ENCODE assay signal across 8 cellular contexts in genomic region chrX:30504309-30504708, GRCh38.
DNase-seq lines count a peak whose midpoint lies in the region; ATAC-seq, FAIRE-seq and TF ChIP-seq lines count a peak whose summit lies in the region.

No MANE protein-coding gene starts in this region.

- peaks cover 47% of the 10 kb centered on the region for H3K27me3 Mint-ChIP-seq in MCF 10A (ENCODE audit: insufficient read depth, unreplicated experiment)

- no TSS peak for BruUV-seq in MCF 10A (replicated peaks; lab: Mats Ljungman, UMichigan)

- no peaks in the 10 kb centered on the region for H3K36me3 ChIP-seq in breast epithelium

- H3K27me3 ChIP-seq in breast epithelium: peaks cover 0 to 32% of the 10 kb centered on the region in 2 donors

- no peak overlapping the region for H3K27ac Mint-ChIP-seq in MCF 10A (ENCODE audit: low read depth, unreplicated experiment)

- H3K9me3 Mint-ChIP-seq in MCF 10A (ENCODE audit: unreplicated experiment): no peaks in the 10 kb centered on the region

- POLR2A ChIA-PET in MCF 10A (lab: Yijun Ruan, JAX): interaction anchor here (0.6 to 1.3 kb wide), 2 partner anchors 148 to 226 kb away, joined by 3 read pairs; no protein-coding TSS in a partner anchor

- CTCF ChIA-PET in MCF 10A (lab: Yijun Ruan, JAX): interaction anchor here (0.6 to 5.6 kb wide), 11 partner anchors 9 to 281 kb away, joined by 3 to 61 read pairs (median 3); no protein-coding TSS in a partner anchor

- no peaks in the 10 kb centered on the region for H3K4me1 ChIP-seq in breast epithelium

- H3K9me3 ChIP-seq in breast epithelium: no peaks in the 10 kb centered on the region

- no peaks in the 10 kb centered on the region for H3K36me3 Mint-ChIP-seq in MCF 10A (ENCODE audit: insufficient read depth, unreplicated experiment)

- H3K4me1 Mint-ChIP-seq in MCF 10A (ENCODE audit: insufficient read depth, unreplicated experiment): no peaks in the 10 kb centered on the region

- H3K27ac ChIP-seq in breast epithelium: no peak overlapping the region

- peak; percentile 43 for TF ChIP-seq CTCF in MCF 10A (IDR thresholded peaks at IDR 0.05; ENCODE audit: unreplicated experiment)
- TF ChIP-seq CTCF in breast epithelium (IDR thresholded peaks at IDR 0.05): peak in 1 of 3 donors; percentile 51
- TF ChIP-seq CTCF in epithelial cell of esophagus (IDR thresholded peaks at IDR 0.05; ENCODE audit: insufficient read depth, low read depth, low read length, missing control alignments): no peak

- TF ChIP-seq POLR2A in breast epithelium (IDR thresholded peaks at IDR 0.05): no peak

- intact Hi-C loops in MCF 10A (cut with micrococcal nuclease): loop anchor here (1.0 kb wide), 2 partner anchors 229 to 362 kb away; no protein-coding TSS in a partner anchor
- intact Hi-C loops in breast epithelium (cut with DNase I; ENCODE audit: low total_unique reads): no loop called here

- no peak for FAIRE-seq in urothelium cell line (lab: Jason Lieb, UNC)

- H3K4me3 ChIP-seq in breast epithelium (no peak overlapping the region), epithelial cell of esophagus (ENCODE audit: low read length) (no peak overlapping the region)

- ATAC-seq in GM21447 (IDR thresholded peaks at IDR 0.05; ENCODE audit: unreplicated experiment): no peak

- no peak overlapping the region for H3K4me3 Mint-ChIP-seq in MCF 10A (ENCODE audit: unreplicated experiment)

- DNase-seq in MCF 10A (ENCODE audit: unreplicated experiment): peak; percentile 52
- no peak for DNase-seq in breast epithelium (ENCODE audit: low spot score in 2 of 2)
- peak; percentile 7 for DNase-seq in NCI-H69 (lab: John Stamatoyannopoulos, UW)
- DNase-seq in epithelial cell of esophagus (ENCODE audit: low read depth): peak; percentile 27
- DNase-seq in stromal cell of bone marrow (ENCODE audit: low read depth): peak; percentile 9
- DNase-seq in urothelium cell line (ENCODE audit: low spot score): no peak
- no peak for DNase-seq in COR-L47 (lab: John Stamatoyannopoulos, UW)

Comparison
In these comparisons a context has a peak if more than half of its experiments do, and no peak if none do; other contexts are left out.
1. DNase-seq: peak in MCF 10A (single experiment), NCI-H69 (single experiment), epithelial cell of esophagus (single experiment) and stromal cell of bone marrow (single experiment); none in breast epithelium (0 of 2), urothelium cell line (single experiment) and COR-L47 (single experiment).